Comparison of ENCODE assay signal across 9 cellular contexts in genomic region chr12:57124259-57124877, GRCh38. TPM values are rescaled to one million over a fixed set of nuclear protein-coding genes. Genes with fewer than 3 reads are reported as not detected.
DNase-seq lines count a peak whose midpoint lies in the region; ATAC-seq and TF ChIP-seq lines count a peak whose summit lies in the region.
"Had no signal": no experiment of that assay in that cellular context is flagged by ENCODE, and none has a peak within 500 bp of the region (broad histone marks: within the 10 kb centered on the region; RNA-seq: fewer than 3 reads in every experiment).

No MANE protein-coding gene starts in this region.

- H3K9me3 ChIP-seq in PC-9 (ENCODE audit: insufficient read depth, low read depth) (no peaks in the 10 kb centered on the region), neural progenitor cell (ENCODE audit: low read depth) (no peaks in the 10 kb centered on the region)

- H2AFZ ChIP-seq in KMS-11 (ENCODE audit: low read depth): no peak overlapping the region
- no peak overlapping the region for H2AFZ ChIP-seq in PC-9
- no peak overlapping the region for H2AFZ ChIP-seq in neural progenitor cell (replicated peaks)

- H3K9me3 Mint-ChIP-seq in activated T-cell treated with anti-CD3 and anti-CD28 coated beads, Interleukin-2, amount 50 U/mL, for 24 hours: no peaks in the 10 kb centered on the region
- H3K9me3 Mint-ChIP-seq in neural progenitor cell: peaks cover 2% of the 10 kb centered on the region

- H3K36me3 Mint-ChIP-seq in activated T-cell treated with anti-CD3 and anti-CD28 coated beads, Interleukin-2, amount 50 U/mL, for 24 hours (ENCODE audit: low read depth): no peaks in the 10 kb centered on the region
- no peaks in the 10 kb centered on the region for H3K36me3 Mint-ChIP-seq in neural progenitor cell

- intact Hi-C loops in PC-9 (cut with micrococcal nuclease; ENCODE audit: unreplicated experiment): loop anchor here (1.0 kb wide), 2 partner anchors 52 to 59 kb away; no protein-coding TSS in a partner anchor

- TF ChIP-seq CTCF in KMS-11 (conservative IDR thresholded peaks at IDR 0.05; ENCODE audit: low read depth, low read length): peak; percentile 100
- TF ChIP-seq CTCF in PC-9 (conservative IDR thresholded peaks at IDR 0.05): peak; percentile 95
- TF ChIP-seq CTCF in neural progenitor cell (IDR thresholded peaks at IDR 0.05): peak; percentile 92

- no peak for ATAC-seq in HG02970 (IDR thresholded peaks at IDR 0.05; ENCODE audit: low FRiP score, unreplicated experiment)

- no peak overlapping the region for H3K9ac ChIP-seq in KMS-11
- H3K9ac ChIP-seq in neural progenitor cell: no peak overlapping the region

- H3F3A ChIP-seq in PC-9 (ENCODE audit: insufficient read depth, low read depth) (peaks cover 10% of the 10 kb centered on the region), neural progenitor cell (ENCODE audit: low read depth) (peaks cover 18% of the 10 kb centered on the region)

- H3K4me3 Mint-ChIP-seq in activated T-cell treated with anti-CD3 and anti-CD28 coated beads, Interleukin-2, amount 50 U/mL, for 24 hours: no peak overlapping the region
- H3K4me3 Mint-ChIP-seq in neural progenitor cell: peak overlapping the region; percentile 27

- BruUV-seq in PC-9 (replicated peaks; lab: Mats Ljungman, UMichigan): no TSS peak

- no peak overlapping the region for H3K27ac ChIP-seq in KMS-11
- no peak overlapping the region for H3K27ac ChIP-seq in PC-9
- no peak overlapping the region for H3K27ac ChIP-seq in neural progenitor cell
- H3K27ac ChIP-seq in substantia nigra (ENCODE audit: low read depth, low read length, poor library complexity, severe bottlenecking): no peak overlapping the region

- H3K36me3 ChIP-seq in KMS-11 (ENCODE audit: insufficient read depth) (no peaks in the 10 kb centered on the region), PC-9 (ENCODE audit: low read depth) (no peaks in the 10 kb centered on the region), neural progenitor cell (no peaks in the 10 kb centered on the region)

- peak; percentile 78 for DNase-seq in Daoy (ENCODE audit: low read depth)
- DNase-seq in PC-9: peak; percentile 51 to 62
- DNase-seq in activated T-cell treated with anti-CD3 and anti-CD28 coated beads, Interleukin-2, amount 50 U/mL, for 24 hours: peak; percentile 75
- DNase-seq in fibroblast of gingiva (ENCODE audit: low read depth): peak; percentile 66
- DNase-seq in neural progenitor cell (ENCODE audit: low spot score): peak; percentile 83
- DNase-seq in substantia nigra (lab: John Stamatoyannopoulos, UW): peak in 44 of 49 donors; percentile 11 to 83 (median 60)

- H3K79me2 ChIP-seq in KMS-11 (ENCODE audit: insufficient read depth, low read depth) (no peaks in the 10 kb centered on the region), PC-9 (ENCODE audit: low read depth) (no peaks in the 10 kb centered on the region), neural progenitor cell (ENCODE audit: low read depth) (peaks cover 11% of the 10 kb centered on the region)

- H3K4me3 ChIP-seq in KMS-11 (IDR thresholded peaks at IDR 0.05; ENCODE audit: insufficient read depth, low read depth, low read length) (no peak overlapping the region), PC-9 (no peak overlapping the region), neural progenitor cell (no peak overlapping the region)

- H4K20me1 ChIP-seq in KMS-11 (ENCODE audit: insufficient read depth): no peaks in the 10 kb centered on the region
- H4K20me1 ChIP-seq in PC-9 (ENCODE audit: insufficient read depth): no peaks in the 10 kb centered on the region
- H4K20me1 ChIP-seq in neural progenitor cell (ENCODE audit: low read depth): peaks cover under 1% of the 10 kb centered on the region

- POLR2A ChIA-PET in PC-9 (lab: Charles Lee; ENCODE audit: unreplicated experiment): interaction anchor here (0.5 to 0.6 kb wide), 2 partner anchors 13 to 119 kb away, joined by 3 to 15 read pairs; partner anchors contain the start of gene STAT6

- peaks cover 31% of the 10 kb centered on the region; the same call in 1 of the 2 replicates for H3K27me3 ChIP-seq in KMS-11 (ENCODE audit: insufficient read depth, low read depth)
- H3K27me3 ChIP-seq in PC-9 (ENCODE audit: insufficient read depth, low read depth): no peaks in the 10 kb centered on the region
- no peaks in the 10 kb centered on the region for H3K27me3 ChIP-seq in neural progenitor cell

- CTCF ChIA-PET in PC-9 (lab: Charles Lee): interaction anchor here (0.6 to 1.0 kb wide), 6 partner anchors 42 to 817 kb away, joined by 3 to 14 read pairs (median 3); no protein-coding TSS in a partner anchor

- peaks cover 16% of the 10 kb centered on the region for H3K4me1 Mint-ChIP-seq in activated T-cell treated with anti-CD3 and anti-CD28 coated beads, Interleukin-2, amount 50 U/mL, for 24 hours (ENCODE audit: low read depth)
- H3K4me1 Mint-ChIP-seq in neural progenitor cell: peaks cover 10% of the 10 kb centered on the region

- H3K27me3 Mint-ChIP-seq in activated T-cell treated with anti-CD3 and anti-CD28 coated beads, Interleukin-2, amount 50 U/mL, for 24 hours: peaks cover 8% of the 10 kb centered on the region
- H3K27me3 Mint-ChIP-seq in neural progenitor cell (ENCODE audit: insufficient read depth, low read depth): peaks cover 14% of the 10 kb centered on the region

- H3K27ac Mint-ChIP-seq in activated T-cell treated with anti-CD3 and anti-CD28 coated beads, Interleukin-2, amount 50 U/mL, for 24 hours: no peak overlapping the region
- H3K27ac Mint-ChIP-seq in neural progenitor cell: no peak overlapping the region

- H3K4me1 ChIP-seq in KMS-11 (ENCODE audit: low read depth, poor library complexity, severe bottlenecking) (peaks cover 14% of the 10 kb centered on the region), PC-9 (replicated peaks; ENCODE audit: insufficient read depth) (peaks cover 8% of the 10 kb centered on the region), neural progenitor cell (no peaks in the 10 kb centered on the region)

- H3K4me2 ChIP-seq in KMS-11: no peak overlapping the region
- no peak overlapping the region for H3K4me2 ChIP-seq in PC-9
- H3K4me2 ChIP-seq in neural progenitor cell: no peak overlapping the region

- H3K9me2 ChIP-seq in PC-9 (ENCODE audit: insufficient read depth): no peaks in the 10 kb centered on the region

RNA-seq across cellular contexts. Expression of gene LRP1, which starts 3.9 kb away (rescaled TPM):
- 2.8 and 3.9 TPM in 2 replicates for total RNA-seq in Daoy (2014; rRNA removed; shearing (Covaris generic))
- total RNA-seq in PC-9 (2021) (51.4 and 70.1 TPM in 2 replicates), neural progenitor cell (ENCODE audit: low replicate concordance) (13.9 and 31.9 TPM in 2 replicates)

RNA-seq across cellular contexts. Expression of gene STAT6, which starts 13.2 kb away (rescaled TPM):
- 39.1 and 44.4 TPM in 2 replicates for total RNA-seq in Daoy (2014; rRNA removed; shearing (Covaris generic))
- total RNA-seq in PC-9 (2021): 112 and 122 TPM in 2 replicates
- total RNA-seq in neural progenitor cell (ENCODE audit: low replicate concordance): 12.9 and 21.6 TPM in 2 replicates

RNA-seq across cellular contexts. Expression of gene LRP1-AS, which starts 23.1 kb away (rescaled TPM):
- not detected in 2 replicates for total RNA-seq in Daoy (2014; rRNA removed; shearing (Covaris generic))
- total RNA-seq in PC-9 (2021): not detected in 2 replicates
- total RNA-seq in neural progenitor cell (ENCODE audit: low replicate concordance): not detected in 2 replicates
- total RNA-seq: activated CD8-positive, alpha-beta memory T cell treated with anti-CD3 and anti-CD28 coated beads for 36 hours had no signal

RNA-seq across cellular contexts. Expression of gene NAB2, which starts 35.5 kb away (rescaled TPM):
- total RNA-seq in Daoy (2014; rRNA removed; shearing (Covaris generic)): 39.4 and 47.5 TPM in 2 replicates
- 13.8 and 20.2 TPM in 2 replicates for total RNA-seq in PC-9 (2021)
- total RNA-seq in neural progenitor cell (ENCODE audit: low replicate concordance): 19.8 and 41.3 TPM in 2 replicates

RNA-seq across cellular contexts. Expression of gene NEMP1, which starts 45.8 kb away (rescaled TPM):
- total RNA-seq in Daoy (2014; rRNA removed; shearing (Covaris generic)): 26.1 and 34.1 TPM in 2 replicates
- total RNA-seq in PC-9 (2021) (28.9 and 36.6 TPM in 2 replicates), neural progenitor cell (ENCODE audit: low replicate concordance) (55.3 and 72.0 TPM in 2 replicates)
